Comparison of ENCODE assay signal across 1 cellular context in the genomic region with DNA sequence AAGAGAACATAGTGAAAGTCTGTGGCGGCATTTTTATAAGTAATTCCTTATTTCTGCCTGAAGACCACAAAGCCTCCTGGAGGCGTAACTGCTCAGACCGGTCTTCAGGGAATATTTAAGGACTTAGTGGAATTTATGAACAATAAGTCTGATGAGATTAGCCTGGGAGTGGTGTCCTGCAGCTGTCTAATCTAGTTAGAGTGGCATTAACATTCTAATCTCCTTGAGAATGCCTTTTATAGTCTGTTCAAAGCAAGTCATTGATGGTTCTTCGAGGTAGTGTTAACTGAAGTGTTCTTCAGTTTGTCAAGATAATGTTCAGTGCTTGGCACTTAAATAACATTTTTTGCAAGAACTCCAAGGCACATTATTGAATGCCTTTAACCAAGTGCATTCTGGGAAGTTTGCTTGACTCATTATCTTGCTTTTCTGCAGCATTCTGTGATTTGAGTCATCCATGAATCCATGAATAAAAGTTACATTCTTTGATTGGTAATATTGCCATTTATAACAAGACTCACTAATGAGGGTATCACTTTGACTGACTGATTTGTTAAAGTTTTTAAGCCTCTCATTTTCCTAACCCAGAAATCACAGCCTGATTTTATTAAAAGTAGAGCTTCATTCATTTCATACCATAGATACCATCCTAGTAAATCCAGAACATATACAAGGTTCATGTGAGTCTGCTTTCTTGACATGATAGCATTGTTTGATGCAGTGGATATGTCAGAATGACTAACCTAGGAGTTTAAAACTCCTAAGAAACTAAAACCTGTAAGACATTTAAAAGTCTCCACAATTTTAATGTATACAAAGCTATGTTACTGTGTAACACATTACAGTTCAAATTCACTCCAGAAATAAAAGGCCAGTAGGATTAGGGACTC.
TF ChIP-seq lines count a peak whose summit lies in the region.

No MANE protein-coding gene starts in this region.

TF ChIP-seq in endothelial cell of umbilical vein, 7 proteins besides CTCF, POLR2A, EP300 and RAD21 (continued from another document):
- TF ChIP-seq GATA2 (IDR thresholded peaks at IDR 0.05; ENCODE audit: insufficient read depth, insufficient read length, low read depth, low read length) = no peak
- no peak for TF ChIP-seq POLR2AphosphoS5 (IDR thresholded peaks at IDR 0.05; ENCODE audit: insufficient read depth, low read depth, low read length)
- peak; percentile 25 for TF ChIP-seq FOS (IDR thresholded peaks at IDR 0.05; ENCODE audit: borderline replicate concordance, insufficient read depth, low read length)
- TF ChIP-seq EZH2 (IDR thresholded peaks at IDR 0.05; ENCODE audit: borderline replicate concordance, low read depth, low read length, severe bottlenecking) = no peak
- no peak for TF ChIP-seq MYC (IDR thresholded peaks at IDR 0.05; ENCODE audit: low read depth, low read length)
TF ChIP-seq in endothelial cell of umbilical vein: peak in this region for 1.
